ENCODE assay signal across 18 cellular contexts in genomic region chr1:192862271-192862670, GRCh38. TPM values are rescaled to one million over a fixed set of nuclear protein-coding genes. Genes with fewer than 3 reads are reported as not detected.
DNase-seq lines count a peak whose midpoint lies in the region; ATAC-seq and TF ChIP-seq lines count a peak whose summit lies in the region.
"Had no signal": no experiment of that assay in that cellular context is flagged by ENCODE, and none has a peak within 500 bp of the region (broad histone marks: within the 10 kb centered on the region; RNA-seq: fewer than 3 reads in every experiment).

No MANE protein-coding gene starts in this region.

- no peaks in the 10 kb centered on the region for H3K27me3 Mint-ChIP-seq in MCF 10A (ENCODE audit: insufficient read depth, unreplicated experiment)
- H3K27me3 Mint-ChIP-seq: B cell; CD4-positive, CD25-positive, alpha-beta regulatory T cell; CD8-positive, alpha-beta memory T cell had no signal

- no peak overlapping the region for H3K4me3 Mint-ChIP-seq in MCF 10A (ENCODE audit: unreplicated experiment)
- H3K4me3 Mint-ChIP-seq: B cell; CD4-positive, CD25-positive, alpha-beta regulatory T cell; CD8-positive, alpha-beta memory T cell; HFFc6 had no signal

- BruUV-seq in MCF 10A (replicated peaks; lab: Mats Ljungman, UMichigan) (no TSS peak), PC-9 (replicated peaks; lab: Mats Ljungman, UMichigan) (no TSS peak)

- no peaks in the 10 kb centered on the region for H3K4me1 ChIP-seq in breast epithelium
- H3K4me1 ChIP-seq in RWPE2 (ENCODE audit: insufficient read depth, poor library complexity, severe bottlenecking) = peaks cover 19% of the 10 kb centered on the region
- no peaks in the 10 kb centered on the region for H3K4me1 ChIP-seq in prostate gland (replicated peaks)
- no peaks in the 10 kb centered on the region for H3K4me1 ChIP-seq in PC-9 (replicated peaks; ENCODE audit: insufficient read depth)

- CTCF ChIA-PET in MCF 10A (lab: Yijun Ruan, JAX) = interaction anchor here (0.5 to 1.5 kb wide), 7 partner anchors 9 to 388 kb away, joined by 3 to 6 read pairs (median 3); partner anchors contain the start of gene RGS2
- CTCF ChIA-PET in PC-9 (lab: Charles Lee) = no interaction called here

- H3F3A ChIP-seq in PC-9 (ENCODE audit: insufficient read depth, low read depth) = no peaks in the 10 kb centered on the region

- no peaks in the 10 kb centered on the region for H4K20me1 ChIP-seq in PC-9 (ENCODE audit: insufficient read depth)
- H4K20me1 ChIP-seq: BLaER1 treated with 17β-estradiol and CSF1 and Interleukin-3, amounts not matched to agents 10 nM and 100 nM had no signal

- TF ChIP-seq CTCF in MCF 10A (IDR thresholded peaks at IDR 0.05; ENCODE audit: unreplicated experiment) (no peak), breast epithelium (IDR thresholded peaks at IDR 0.05) (no peak), RWPE2 (IDR thresholded peaks at IDR 0.05; ENCODE audit: poor library complexity, severe bottlenecking) (no peak), prostate gland (IDR thresholded peaks at IDR 0.05) (no peak), PC-9 (conservative IDR thresholded peaks at IDR 0.05) (no peak)

- intact Hi-C loops in MCF 10A (cut with micrococcal nuclease) (no loop called here), breast epithelium (cut with DNase I; ENCODE audit: low total_unique reads) (no loop called here), prostate gland (cut with DNase I) (no loop called here), PC-9 (cut with micrococcal nuclease; ENCODE audit: unreplicated experiment) (no loop called here)

- H3K36me3 Mint-ChIP-seq in MCF 10A (ENCODE audit: insufficient read depth, unreplicated experiment) = no peaks in the 10 kb centered on the region
- H3K36me3 Mint-ChIP-seq: CD4-positive, CD25-positive, alpha-beta regulatory T cell; CD8-positive, alpha-beta memory T cell had no signal

- peaks cover 12% of the 10 kb centered on the region for H3K4me1 Mint-ChIP-seq in MCF 10A (ENCODE audit: insufficient read depth, unreplicated experiment)
- H3K4me1 Mint-ChIP-seq: B cell; CD8-positive, alpha-beta memory T cell had no signal

- H3K9me2 ChIP-seq in PC-9 (ENCODE audit: insufficient read depth) = no peaks in the 10 kb centered on the region; the same call in 1 of the 2 replicates

- H3K79me2 ChIP-seq in PC-9 (ENCODE audit: low read depth) = no peaks in the 10 kb centered on the region

- H3K9me3 Mint-ChIP-seq in MCF 10A (ENCODE audit: unreplicated experiment) = no peaks in the 10 kb centered on the region
- H3K9me3 Mint-ChIP-seq: CD8-positive, alpha-beta memory T cell; HFFc6 had no signal

- H3K4me3 ChIP-seq in breast epithelium (no peak overlapping the region), RWPE2 (ENCODE audit: severe bottlenecking) (no peak overlapping the region), prostate gland (no peak overlapping the region), PC-9 (no peak overlapping the region)
- H3K4me3 ChIP-seq: BLaER1 treated with 17β-estradiol and CSF1 and Interleukin-3, amounts not matched to agents 10 nM and 100 nM; GM23248 had no signal

- H3K4me2 ChIP-seq in PC-9 = no peak overlapping the region
- H3K4me2 ChIP-seq: BLaER1 treated with 17β-estradiol and CSF1 and Interleukin-3, amounts not matched to agents 10 nM and 100 nM had no signal

- peak; percentile 12 for DNase-seq in MCF 10A (ENCODE audit: unreplicated experiment)
- no peak for DNase-seq in breast epithelium (ENCODE audit: low spot score in 2 of 2)
- no peak for DNase-seq in RWPE2 (ENCODE audit: low spot score)
- peak; percentile 41 for DNase-seq in epithelial cell of prostate (ENCODE audit: low read depth, low spot score)
- no peak for DNase-seq in prostate gland (ENCODE audit: low spot score)
- DNase-seq in GDM1 (lab: John Stamatoyannopoulos, UW) = no peak
- no peak for DNase-seq in PC-9
- DNase-seq in amygdala (lab: John Stamatoyannopoulos, UW) = no peak
- DNase-seq: 8988T; CD4-positive, CD25-positive, alpha-beta regulatory T cell; CD8-positive, alpha-beta memory T cell; COR-L47; GM23248; H7; HFFc6 had no signal

- ATAC-seq in RWPE2 (ENCODE audit: low read depth) = peak; percentile 62
- ATAC-seq: HCT116 had no signal

- POLR2A ChIA-PET in MCF 10A (lab: Yijun Ruan, JAX) = interaction anchor here (0.9 to 3.7 kb wide), 13 partner anchors 10 to 54 kb away, joined by 3 to 33 read pairs (median 5); partner anchors contain the start of gene RGS2
- POLR2A ChIA-PET in PC-9 (lab: Charles Lee; ENCODE audit: unreplicated experiment) = no interaction called here

- H3K36me3 ChIP-seq in breast epithelium (no peaks in the 10 kb centered on the region), RWPE2 (ENCODE audit: low read depth) (no peaks in the 10 kb centered on the region), prostate gland (no peaks in the 10 kb centered on the region), PC-9 (ENCODE audit: low read depth) (no peaks in the 10 kb centered on the region)
- H3K36me3 ChIP-seq: BLaER1 treated with 17β-estradiol and CSF1 and Interleukin-3, amounts not matched to agents 10 nM and 100 nM had no signal

- H3K27me3 ChIP-seq in breast epithelium (no peaks in the 10 kb centered on the region), RWPE2 (ENCODE audit: insufficient read depth, poor library complexity, severe bottlenecking) (no peaks in the 10 kb centered on the region), prostate gland (replicated peaks; ENCODE audit: insufficient read depth) (no peaks in the 10 kb centered on the region), PC-9 (ENCODE audit: insufficient read depth, low read depth) (no peaks in the 10 kb centered on the region)
- H3K27me3 ChIP-seq: BLaER1 treated with 17β-estradiol and CSF1 and Interleukin-3, amounts not matched to agents 10 nM and 100 nM had no signal

- H3K27ac ChIP-seq in breast epithelium (no peak overlapping the region), RWPE2 (ENCODE audit: poor library complexity, severe bottlenecking) (peak overlapping the region; percentile 57), epithelial cell of prostate (peak overlapping the region; percentile 94), prostate gland (peak overlapping the region; percentile 19 to 52), PC-9 (no peak overlapping the region)
- H3K27ac ChIP-seq: BLaER1 treated with 17β-estradiol and CSF1 and Interleukin-3, amounts not matched to agents 10 nM and 100 nM; GM23248 had no signal

- no peak for TF ChIP-seq POLR2A in breast epithelium (IDR thresholded peaks at IDR 0.05)
- no peak for TF ChIP-seq POLR2A in prostate gland (IDR thresholded peaks at IDR 0.05)

- H3K9me3 ChIP-seq in breast epithelium (no peaks in the 10 kb centered on the region), RWPE2 (ENCODE audit: severe bottlenecking) (no peaks in the 10 kb centered on the region), prostate gland (no peaks in the 10 kb centered on the region), PC-9 (ENCODE audit: insufficient read depth, low read depth) (no peaks in the 10 kb centered on the region)
- H3K9me3 ChIP-seq: BLaER1 treated with 17β-estradiol and CSF1 and Interleukin-3, amounts not matched to agents 10 nM and 100 nM had no signal

- peak overlapping the region; percentile 12 for H3K27ac Mint-ChIP-seq in MCF 10A (ENCODE audit: low read depth, unreplicated experiment)
- H3K27ac Mint-ChIP-seq: B cell; CD4-positive, CD25-positive, alpha-beta regulatory T cell; CD8-positive, alpha-beta memory T cell; HFFc6 had no signal

- 29% methylated on average over 1 of the region's 1 CpG for WGBS in prostate gland

- no peak overlapping the region for H2AFZ ChIP-seq in PC-9
- H2AFZ ChIP-seq: GM23248 had no signal

RNA-seq across cellular contexts. Expression of gene RGS2, which starts 53.4 kb away (rescaled TPM):
- total RNA-seq in MCF 10A (2022) (31.5 and 42.6 TPM in 2 replicates), breast epithelium (100 to 1,000 TPM in 1 of 3 donors, 10 to 100 TPM in 2; 45.9 to 753 (median 49.0) TPM), prostate gland (100 to 1,000 TPM in 1 of 2 donors, 10 to 100 TPM in 1; 70.2 to 129 TPM), PC-9 (2021) (0.50 and 1.4 TPM in 2 replicates)

Comparison
In these comparisons a context has a peak if more than half of its experiments do, and no peak if none do; other contexts are left out.
1. DNase-seq: peak in MCF 10A (single experiment) and epithelial cell of prostate (single experiment); none in breast epithelium (0 of 2), RWPE2 (single experiment), prostate gland (single experiment), GDM1 (single experiment), PC-9 (0 of 2) and amygdala (0 of 56).
2. H3K27ac ChIP-seq: peak in RWPE2 (single experiment), epithelial cell of prostate (single experiment) and prostate gland (2 of 2); none in breast epithelium (0 of 2) and PC-9 (single experiment).
3. RNA of gene RGS2, which starts 53.4 kb away (total RNA-seq): 70.2 to 129 TPM in prostate gland, 45.9 to 753 TPM in breast epithelium and 31.5 to 42.6 TPM in MCF 10A; 0.50 to 1.4 TPM in PC-9; every median in the first group is over 10 times any median in the second.